Comparison of ENCODE assay signal across 9 cellular contexts in the genomic region with DNA sequence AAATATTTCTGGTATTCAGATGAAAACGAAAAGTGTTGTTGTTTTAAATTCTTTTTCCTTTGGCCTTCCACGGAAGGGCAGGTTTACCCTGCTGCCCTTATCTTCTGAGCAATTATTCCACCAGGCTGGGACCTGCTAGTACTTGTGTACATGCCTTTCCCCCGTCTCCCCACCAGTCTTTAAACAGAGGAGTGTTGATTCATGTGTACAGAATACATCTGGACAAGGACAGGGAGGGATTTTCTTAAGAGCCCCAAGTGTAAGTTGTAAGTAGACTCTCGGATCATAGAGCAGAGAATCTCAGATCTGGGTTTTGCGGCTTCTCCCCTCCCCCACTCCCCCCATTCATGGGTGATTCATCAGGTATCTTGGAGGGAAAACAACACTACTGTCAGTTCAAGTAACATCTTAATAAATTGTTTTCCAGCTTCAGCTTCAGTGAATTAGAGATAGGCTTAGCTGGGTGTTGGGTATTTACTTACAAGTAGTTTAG.
A peak's percentile ranks its signal among the peaks of the same experiment; 100 is the strongest.
DNase-seq lines count a peak whose midpoint lies in the region; ATAC-seq, FAIRE-seq and TF ChIP-seq lines count a peak whose summit lies in the region.
"Had no signal": no experiment of that assay in that cellular context is flagged by ENCODE, and none has a peak within 500 bp of the region (broad histone marks: within the 10 kb centered on the region; RNA-seq: fewer than 3 reads in every experiment).

No MANE protein-coding gene starts in this region.

- H3K4me3 ChIP-seq in SJSA1 = no peak overlapping the region
- no peak overlapping the region for H3K4me3 ChIP-seq in retinal pigment epithelial cell (ENCODE audit: low read length)

- DNase-seq in GM12892 (ENCODE audit: insufficient read length) = no peak
- DNase-seq in SJSA1 (ENCODE audit: low read depth in 1 of 2, low spot score in 2 of 2) = peak; percentile 47 to 58
- peak; percentile 13 for DNase-seq in effector CD4-positive, alpha-beta T cell
- DNase-seq in retinal pigment epithelial cell (ENCODE audit: low read depth) = peak; percentile 59
- no peak for DNase-seq in SW 1271 (lab: John Stamatoyannopoulos, UW)
- no peak for DNase-seq in COLO668 (lab: John Stamatoyannopoulos, UW; ENCODE audit: unreplicated experiment)
- DNase-seq: NCI-H2227 treated with DMSO at 0.1 percent for 48 hours had no signal

- peaks cover 26% of the 10 kb centered on the region for H3K4me1 ChIP-seq in SJSA1 (replicated peaks)

- no peaks in the 10 kb centered on the region for H3K9me3 ChIP-seq in SJSA1 (replicated peaks)

- no peak for FAIRE-seq in GM12892 (lab: Jason Lieb, UNC)

- TF ChIP-seq POLR2A in GM12892 (IDR thresholded peaks at IDR 0.05; ENCODE audit: low read depth, low read length) = peak; percentile 39; the same call in 1 of the 2 replicates

- H3K27me3 ChIP-seq in SJSA1 (replicated peaks) = no peaks in the 10 kb centered on the region

- no peak for TF ChIP-seq CTCF in retinal pigment epithelial cell (conservative IDR thresholded peaks at IDR 0.05; ENCODE audit: low read depth, low read length)

- no peak for ATAC-seq in GM18502 (IDR thresholded peaks at IDR 0.05; ENCODE audit: poor library complexity, unreplicated experiment)
- no peak for ATAC-seq in HG03571 (IDR thresholded peaks at IDR 0.05; ENCODE audit: unreplicated experiment)

- peaks cover 13% of the 10 kb centered on the region for H3K36me3 ChIP-seq in SJSA1

- peak overlapping the region; percentile 36; the same call in 1 of the 2 replicates for H3K27ac ChIP-seq in SJSA1

Comparison
In these comparisons a context has a peak if more than half of its experiments do, and no peak if none do; other contexts are left out.
1. DNase-seq: peak in SJSA1 (2 of 2), effector CD4-positive, alpha-beta T cell (single experiment) and retinal pigment epithelial cell (single experiment); none in GM12892 (single experiment), SW 1271 (0 of 2) and COLO668 (single experiment).